Comparison of ENCODE assay signal across 9 cellular contexts in genomic region chr5:132466453-132467291, GRCh38. TPM values are rescaled to one million over a fixed set of nuclear protein-coding genes. Genes with fewer than 3 reads are reported as not detected.
DNase-seq lines count a peak whose midpoint lies in the region; ATAC-seq, FAIRE-seq and TF ChIP-seq lines count a peak whose summit lies in the region.
"Had no signal": no experiment of that assay in that cellular context is flagged by ENCODE, and none has a peak within 500 bp of the region (broad histone marks: within the 10 kb centered on the region; RNA-seq: fewer than 3 reads in every experiment).

No MANE protein-coding gene starts in this region.

- DNase-seq in SK-N-SH (no peak), RCC 7860 (ENCODE audit: low spot score) (peak; percentile 91), astrocyte (ENCODE audit: low read depth) (peak; percentile 33), mesenchymal stem cell (peak; percentile 80), NCI-H226 (no peak), DMS114 treated with DMSO at 0.1 percent for 48 hours (lab: John Stamatoyannopoulos, UW; ENCODE audit: unreplicated experiment) (no peak)

- H3K27ac ChIP-seq in SK-N-SH (ENCODE audit: low read depth in 2 of 2, low read length in 1 of 2) (peak overlapping the region in 1 of 2 experiments; percentile 34; a peak in 1 of 4 replicates), astrocyte (ENCODE audit: low read depth, low read length) (no peak overlapping the region), mesenchymal stem cell (ENCODE audit: low read length, poor library complexity, severe bottlenecking) (peak overlapping the region; percentile 80)
- H3K27ac ChIP-seq: A549 had no signal

- peaks cover 15% of the 10 kb centered on the region for H3K36me3 Mint-ChIP-seq in astrocyte (ENCODE audit: low read depth, unreplicated experiment)

- H3K27me3 ChIP-seq in SK-N-SH (ENCODE audit: insufficient read depth) (no peaks in the 10 kb centered on the region), astrocyte (ENCODE audit: insufficient read depth, low read length) (no peaks in the 10 kb centered on the region), mesenchymal stem cell (ENCODE audit: control insufficient read depth in 1 of 2, insufficient read depth in 1 of 2, low read length in 2 of 2) (no peaks in the 10 kb centered on the region)

- no peak for TF ChIP-seq RAD21 in SK-N-SH (IDR thresholded peaks at IDR 0.05; ENCODE audit: low read length)

- H3K14ac ChIP-seq in mesenchymal stem cell (ENCODE audit: low read length in 2 of 2): no peak overlapping the region

- 84% methylated on average over 10 of the region's 18 CpGs for WGBS in SK-N-SH (ENCODE audit: low lambda C conversion rate)
- WGBS in mesenchymal stem cell: 58% methylated on average over 18 of the region's 18 CpGs

- peak overlapping the region; percentile 71 to 86 for H3K18ac ChIP-seq in mesenchymal stem cell (ENCODE audit: low read depth in 1 of 2, low read length in 2 of 2)

- H2BK15ac ChIP-seq in mesenchymal stem cell (ENCODE audit: low read depth, poor library complexity, severe bottlenecking): peak overlapping the region; percentile 61

- peak overlapping the region in 1 of 2 experiments; percentile 61 for H3K4ac ChIP-seq in mesenchymal stem cell (ENCODE audit: low read depth in 1 of 2, low read length in 2 of 2)

- no peaks in the 10 kb centered on the region for H3K9me2 ChIP-seq in SK-N-SH

- H3K79me1 ChIP-seq in mesenchymal stem cell (replicated peaks; ENCODE audit: low read length, poor library complexity, severe bottlenecking): peaks cover 5% of the 10 kb centered on the region

- no peaks in the 10 kb centered on the region for H3K79me2 ChIP-seq in SK-N-SH (ENCODE audit: insufficient read depth)
- H3K79me2 ChIP-seq in astrocyte (ENCODE audit: insufficient read depth, low read length): no peaks in the 10 kb centered on the region

- H4K91ac ChIP-seq in mesenchymal stem cell (ENCODE audit: low read length): peak overlapping the region; percentile 96

- H2BK5ac ChIP-seq in mesenchymal stem cell (ENCODE audit: low read depth, low read length, poor library complexity, severe bottlenecking): no peak overlapping the region

- H3K4me3 Mint-ChIP-seq in astrocyte (ENCODE audit: unreplicated experiment): no peak overlapping the region

- H4K20me1 ChIP-seq in SK-N-SH (ENCODE audit: insufficient read depth): no peaks in the 10 kb centered on the region
- H4K20me1 ChIP-seq in astrocyte (ENCODE audit: insufficient read depth, low read length): no peaks in the 10 kb centered on the region

- H3K27ac Mint-ChIP-seq in astrocyte (ENCODE audit: unreplicated experiment): peak overlapping the region; percentile 50

- H2BK12ac ChIP-seq in mesenchymal stem cell (ENCODE audit: low read length in 2 of 2): peak overlapping the region; percentile 70 to 82

- no peaks in the 10 kb centered on the region for H3F3A ChIP-seq in SK-N-SH (replicated peaks; ENCODE audit: insufficient read depth)

- TF ChIP-seq CTCF in SK-N-SH (IDR thresholded peaks at IDR 0.05): no peak
- TF ChIP-seq CTCF in astrocyte (IDR thresholded peaks at IDR 0.05; ENCODE audit: insufficient read depth, low read depth, low read length): no peak

- no peak overlapping the region for H3K4me2 ChIP-seq in SK-N-SH
- no peak overlapping the region for H3K4me2 ChIP-seq in astrocyte (ENCODE audit: low read length)
- H3K4me2 ChIP-seq in mesenchymal stem cell (ENCODE audit: low read length, poor library complexity, severe bottlenecking): no peak overlapping the region
- H3K4me2 ChIP-seq: A549 had no signal

- CTCF ChIA-PET in SK-N-SH (lab: Yijun Ruan, JAX): interaction anchor here (0.7 to 1.5 kb wide), 6 partner anchors 13 to 80 kb away, joined by 3 to 5 read pairs (median 3); partner anchors contain the start of gene IRF1

- H3K23ac ChIP-seq in mesenchymal stem cell (ENCODE audit: low read length in 2 of 2): no peak overlapping the region

- H3K36me3 ChIP-seq in SK-N-SH (replicated peaks in 1 of 2; ENCODE audit: control insufficient read depth in 1 of 2, insufficient read depth in 2 of 2, low read length in 1 of 2) (no peaks in the 10 kb centered on the region), astrocyte (ENCODE audit: insufficient read depth, low read length) (no peaks in the 10 kb centered on the region), mesenchymal stem cell (ENCODE audit: control insufficient read depth in 1 of 2, insufficient read depth in 2 of 2, low read depth in 1 of 2, low read length in 2 of 2) (peaks cover 0 to 4% of the 10 kb centered on the region in 2 experiments)

- H3K4me3 ChIP-seq in SK-N-SH (ENCODE audit: low read depth in 2 of 2, low read length in 1 of 2): no peak overlapping the region
- no peak overlapping the region for H3K4me3 ChIP-seq in astrocyte (ENCODE audit: insufficient read depth, low read depth, low read length)
- no peak overlapping the region for H3K4me3 ChIP-seq in mesenchymal stem cell (ENCODE audit: insufficient read depth in 1 of 2, low read depth in 1 of 2, low read length in 2 of 2)
- H3K4me3 ChIP-seq: A549 had no signal

- peak overlapping the region; percentile 8 for H2AK5ac ChIP-seq in mesenchymal stem cell (ENCODE audit: low read length, severe bottlenecking)

- H3K9me3 ChIP-seq in SK-N-SH: no peaks in the 10 kb centered on the region
- no peaks in the 10 kb centered on the region for H3K9me3 ChIP-seq in astrocyte (ENCODE audit: insufficient read depth, low read depth, low read length)
- H3K9me3 ChIP-seq in mesenchymal stem cell (ENCODE audit: control insufficient read depth, low read length): no peaks in the 10 kb centered on the region
- H3K9me3 ChIP-seq: A549 had no signal

- H3K9me3 Mint-ChIP-seq in astrocyte (ENCODE audit: unreplicated experiment): peaks cover 4% of the 10 kb centered on the region

- no peak overlapping the region for H2AFZ ChIP-seq in SK-N-SH (ENCODE audit: low read depth)
- H2AFZ ChIP-seq in astrocyte (ENCODE audit: low read depth, low read length): no peak overlapping the region
- peak overlapping the region; percentile 34 for H2AFZ ChIP-seq in mesenchymal stem cell (ENCODE audit: low read depth, low read length)

- peak overlapping the region; percentile 73 for H4K8ac ChIP-seq in mesenchymal stem cell (ENCODE audit: low read length)

- FAIRE-seq in RCC 7860 (lab: Jason Lieb, UNC) (peak; percentile 85), astrocyte (lab: Jason Lieb, UNC) (no peak)
- FAIRE-seq: A549 had no signal

- H3K4me1 Mint-ChIP-seq in astrocyte (ENCODE audit: low read depth, unreplicated experiment): peaks cover 55% of the 10 kb centered on the region

- no peaks in the 10 kb centered on the region for H3K27me3 Mint-ChIP-seq in astrocyte (ENCODE audit: low read depth, unreplicated experiment)

- H3K4me1 ChIP-seq in SK-N-SH (ENCODE audit: control insufficient read depth in 1 of 2, insufficient read depth in 2 of 2, low read depth in 1 of 2, low read length in 1 of 2) (peaks cover 9 to 53% of the 10 kb centered on the region in 2 experiments; a peak in 3 of 4 replicates), astrocyte (ENCODE audit: insufficient read depth, low read length) (peaks cover 21% of the 10 kb centered on the region), mesenchymal stem cell (ENCODE audit: control insufficient read depth, insufficient read depth, low read depth, low read length) (peaks cover 49% of the 10 kb centered on the region)

- POLR2A ChIA-PET in SK-N-SH (lab: Yijun Ruan, JAX): no interaction called here

- H3K9ac ChIP-seq in SK-N-SH (no peak overlapping the region; the same call in 1 of the 2 replicates), astrocyte (ENCODE audit: low read length) (no peak overlapping the region), mesenchymal stem cell (ENCODE audit: low read length) (no peak overlapping the region)

- H2BK120ac ChIP-seq in mesenchymal stem cell (ENCODE audit: low read depth, low read length): peak overlapping the region; percentile 71

- ATAC-seq in SK-N-SH treated with all-trans-retinoic acid at 6 μM for 48 hours (no peak; the same call in 2 of the 3 replicates), HG02938 (IDR thresholded peaks at IDR 0.05; ENCODE audit: unreplicated experiment) (peak; percentile 62)
- ATAC-seq: A549 had no signal

- TF ChIP-seq EP300 in SK-N-SH (IDR thresholded peaks at IDR 0.05; ENCODE audit: borderline replicate concordance in 1 of 2, low read depth in 1 of 2, low read length in 1 of 2): no peak

TF ChIP-seq in SK-N-SH, 30 proteins besides CTCF, POLR2A, EP300 and RAD21 (continues in another document):
- TF ChIP-seq USF1 (IDR thresholded peaks at IDR 0.05; ENCODE audit: borderline replicate concordance, low read depth) (no peak), RXRA (IDR thresholded peaks at IDR 0.05; ENCODE audit: borderline replicate concordance, low read depth) (0 out of 2 replicates have a peak, but pooled peaks have one; percentile 36)

TF ChIP-seq in SK-N-SH treated with all-trans-retinoic acid at 6 μM for 48 hours, 23 proteins besides CTCF, POLR2A, EP300 and RAD21:
- TF ChIP-seq TCF4 (CRISPR knock-in tag; IDR thresholded peaks at IDR 0.05; ENCODE audit: borderline replicate concordance): no peak

RNA-seq across cellular contexts. Expression of gene IRF1, which starts 23.9 kb away (rescaled TPM):
- polyA plus RNA-seq in SK-N-SH (2012; rRNA removed): 13.8 and 15.2 TPM in 2 replicates
- polyA plus RNA-seq in SK-N-SH (2012; cell fraction: cytosol; rRNA removed): 9.0 and 11.2 TPM in 2 replicates
- polyA plus RNA-seq in SK-N-SH (2012; cell fraction: nucleus; rRNA removed): 30.4 and 31.8 TPM in 2 replicates
- 39.7 and 42.5 TPM in 2 replicates for total RNA-seq in astrocyte
- polyA plus RNA-seq in mesenchymal stem cell (2013, experiment 1 of 2): 33.6 TPM
- polyA plus RNA-seq in mesenchymal stem cell (2013, experiment 2 of 2): 35.8 TPM

Comparison
In these comparisons a context has a peak if more than half of its experiments do, and no peak if none do; other contexts are left out.
1. DNase-seq: peak in RCC 7860 (single experiment), astrocyte (single experiment) and mesenchymal stem cell (single experiment); none in SK-N-SH (single experiment), NCI-H226 (single experiment) and DMS114 treated with DMSO at 0.1 percent for 48 hours (single experiment).